19 cellular contexts compared by ENCODE assay signal in genomic region chr14:61747342-61747741, GRCh38. TPM values are rescaled to one million over a fixed set of nuclear protein-coding genes. Genes with fewer than 3 reads are reported as not detected.
DNase-seq lines count a peak whose midpoint lies in the region; ATAC-seq and TF ChIP-seq lines count a peak whose summit lies in the region.
"Had no signal": no experiment of that assay in that cellular context is flagged by ENCODE, and none has a peak within 500 bp of the region (broad histone marks: within the 10 kb centered on the region; RNA-seq: fewer than 3 reads in every experiment).

No MANE protein-coding gene starts in this region.

- H3K27ac ChIP-seq in PC-9 (peak overlapping the region; percentile 89), mammary epithelial cell (ENCODE audit: insufficient read depth, low read depth, low read length) (no peak overlapping the region), tibial artery (peak overlapping the region; percentile 54 to 93), stomach (no peak overlapping the region)
- H3K27ac ChIP-seq: hepatocyte had no signal

- H3K27me3 ChIP-seq in PC-9 (ENCODE audit: insufficient read depth, low read depth) (no peaks in the 10 kb centered on the region), mammary epithelial cell (ENCODE audit: insufficient read depth, low read length) (no peaks in the 10 kb centered on the region), tibial artery (no peaks in the 10 kb centered on the region), stomach (no peaks in the 10 kb centered on the region)
- H3K27me3 ChIP-seq: BE2C, hepatocyte, sigmoid colon had no signal

- H3K4me2 ChIP-seq in PC-9 (peak overlapping the region; percentile 85), mammary epithelial cell (ENCODE audit: insufficient read depth, low read depth, low read length) (no peak overlapping the region)
- H3K4me2 ChIP-seq: hepatocyte, SK-N-SH had no signal

- H3F3A ChIP-seq in PC-9 (ENCODE audit: insufficient read depth, low read depth), result peaks cover 92% of the 10 kb centered on the region

- H3K9me2 ChIP-seq in PC-9 (ENCODE audit: insufficient read depth), result no peaks in the 10 kb centered on the region
- H3K9me2 ChIP-seq: SK-N-SH had no signal

- no peaks in the 10 kb centered on the region for H3K9me3 Mint-ChIP-seq in natural killer cell treated with Interleukin-12 subunit alpha and Interleukin-12 subunit beta and Interleukin-15 and Interleukin-18, amount 100 ng/mL, for 72 hours
- H3K9me3 Mint-ChIP-seq in natural killer cell, result no peaks in the 10 kb centered on the region

- H3K36me3 ChIP-seq in PC-9 (ENCODE audit: low read depth), result peaks cover 55% of the 10 kb centered on the region
- peaks cover 47% of the 10 kb centered on the region for H3K36me3 ChIP-seq in mammary epithelial cell (ENCODE audit: insufficient read depth, low read length)
- peaks cover 18 to 29% (median 27%) of the 10 kb centered on the region in 3 donors for H3K36me3 ChIP-seq in tibial artery
- H3K36me3 ChIP-seq in stomach, result peaks cover 30 to 66% (median 56%) of the 10 kb centered on the region in 4 donors

- H2AFZ ChIP-seq in PC-9 (no peak overlapping the region), mammary epithelial cell (ENCODE audit: low read depth, low read length) (no peak overlapping the region)
- H2AFZ ChIP-seq: hepatocyte had no signal

- no peak for TF ChIP-seq EP300 in stomach (IDR thresholded peaks at IDR 0.05)

- H3K4me1 Mint-ChIP-seq in natural killer cell treated with Interleukin-12 subunit alpha and Interleukin-12 subunit beta and Interleukin-15 and Interleukin-18, amount 100 ng/mL, for 72 hours (ENCODE audit: low read depth in 2 of 2), result peaks cover 29 to 33% of the 10 kb centered on the region in 2 donors
- peaks cover 6 to 9% of the 10 kb centered on the region in 2 donors for H3K4me1 Mint-ChIP-seq in natural killer cell

- BruUV-seq in PC-9 (replicated peaks; lab: Mats Ljungman, UMichigan) (no TSS peak), mammary epithelial cell (replicated peaks; lab: Mats Ljungman, UMichigan) (TSS peak; percentile 42)

- dilution Hi-C loops in mammary epithelial cell (cut with HindIII; ENCODE audit: low sequenced_read_pairs), result no loop called here

- intact Hi-C loops in natural killer cell (cut with micrococcal nuclease) (loop anchor here (10.0 kb wide), 1 partner anchor 53 kb away; the partner anchor contains the start of gene HIF1A), PC-9 (cut with micrococcal nuclease; ENCODE audit: unreplicated experiment) (no loop called here), mammary epithelial cell (cut with micrococcal nuclease) (no loop called here), tibial artery (cut with DNase I; ENCODE audit: low total_unique reads) (no loop called here), stomach (cut with DNase I; ENCODE audit: low total_unique reads) (no loop called here)

- CTCF ChIA-PET in PC-9 (lab: Charles Lee) (no interaction called here), mammary epithelial cell (lab: Charles Lee; ENCODE audit: low non-redundant PET) (no interaction called here)

- H3K36me3 Mint-ChIP-seq in natural killer cell treated with Interleukin-12 subunit alpha and Interleukin-12 subunit beta and Interleukin-15 and Interleukin-18, amount 100 ng/mL, for 72 hours, result peaks cover 29% of the 10 kb centered on the region
- H3K36me3 Mint-ChIP-seq in natural killer cell, result peaks cover 9% of the 10 kb centered on the region

- DNase-seq in natural killer cell treated with Interleukin-12 subunit alpha and Interleukin-12 subunit beta and Interleukin-15 and Interleukin-18, amount 100 ng/mL, for 72 hours (ENCODE audit: low spot score), result no peak
- DNase-seq in natural killer cell, result no peak
- DNase-seq in PC-9, result no peak
- no peak for DNase-seq in mammary epithelial cell
- no peak for DNase-seq in tibial artery
- no peak for DNase-seq in stomach
- DNase-seq in DMS53 treated with DMSO at 0.1 percent for 48 hours (lab: John Stamatoyannopoulos, UW; ENCODE audit: unreplicated experiment), result no peak
- DNase-seq: activated naive CD4-positive, alpha-beta T cell treated with Interleukin-2 at 50 U/mL for 16 hours; BE2C; DMS 273 treated with DMSO at 0.1 percent for 48 hours; effector CD4-positive, alpha-beta T cell; MV-4-11; NCI-H1930; NCI-H524; sigmoid colon; SK-N-SH; stimulated activated CD4-positive, alpha-beta T cell treated with anti-CD3 and anti-CD28 coated beads, Interleukin-4, amount 100 ng/mL, for 4 hours had no signal

- POLR2A ChIA-PET in PC-9 (lab: Charles Lee; ENCODE audit: unreplicated experiment), result no interaction called here

- no peaks in the 10 kb centered on the region for H3K27me3 Mint-ChIP-seq in natural killer cell treated with Interleukin-12 subunit alpha and Interleukin-12 subunit beta and Interleukin-15 and Interleukin-18, amount 100 ng/mL, for 72 hours
- no peaks in the 10 kb centered on the region for H3K27me3 Mint-ChIP-seq in natural killer cell (ENCODE audit: low read depth in 2 of 2)

- peaks cover 55% of the 10 kb centered on the region for H3K4me1 ChIP-seq in PC-9 (replicated peaks; ENCODE audit: insufficient read depth)
- H3K4me1 ChIP-seq in mammary epithelial cell (ENCODE audit: insufficient read depth, low read length), result peaks cover 12% of the 10 kb centered on the region
- H3K4me1 ChIP-seq in tibial artery, result peaks cover 0 to 48% (median 6%) of the 10 kb centered on the region in 4 donors
- H3K4me1 ChIP-seq in stomach, result peaks cover 16 to 46% (median 27%) of the 10 kb centered on the region in 4 donors

- H3K79me2 ChIP-seq in PC-9 (ENCODE audit: low read depth) (peaks cover 81% of the 10 kb centered on the region), mammary epithelial cell (ENCODE audit: insufficient read depth, low read length) (peaks cover 59% of the 10 kb centered on the region)

- peak overlapping the region; percentile 10 to 62 for H3K27ac Mint-ChIP-seq in natural killer cell treated with Interleukin-12 subunit alpha and Interleukin-12 subunit beta and Interleukin-15 and Interleukin-18, amount 100 ng/mL, for 72 hours
- H3K27ac Mint-ChIP-seq in natural killer cell, result peak overlapping the region in 1 of 2 donors; percentile 54

- no peak for TF ChIP-seq POLR2A in stomach (IDR thresholded peaks at IDR 0.05)

- H3K9ac ChIP-seq in mammary epithelial cell (ENCODE audit: insufficient read depth, low read length), result no peak overlapping the region
- H3K9ac ChIP-seq: SK-N-SH had no signal

- 92% methylated on average over 3 of the region's 3 CpGs for whole genome bisulfite sequencing in mammary epithelial cell (ENCODE audit: low coverage, missing lambda C conversion rate)
- 86 to 95% (median 89%) methylated on average over 3 of the region's 3 CpGs for WGBS in stomach, 5 donors

- H3K4me3 Mint-ChIP-seq in natural killer cell treated with Interleukin-12 subunit alpha and Interleukin-12 subunit beta and Interleukin-15 and Interleukin-18, amount 100 ng/mL, for 72 hours, result no peak overlapping the region
- H3K4me3 Mint-ChIP-seq in natural killer cell, result no peak overlapping the region

- H4K20me1 ChIP-seq in PC-9 (ENCODE audit: insufficient read depth) (peaks cover 26% of the 10 kb centered on the region), mammary epithelial cell (ENCODE audit: insufficient read depth, low read length) (no peaks in the 10 kb centered on the region)

- in situ Hi-C loops in mammary epithelial cell (cut with MboI; ENCODE audit: low sequenced_read_pairs in 2 of 2), result loop anchor here in 1 of 2 donors (25.0 kb wide), 1 partner anchor 460 kb away; the partner anchor contains the start of gene TMEM30B

- no peak for ATAC-seq in natural killer cell treated with Interleukin-12 subunit alpha and Interleukin-12 subunit beta and Interleukin-15 and Interleukin-18, amount 100 ng/mL, for 72 hours
- ATAC-seq in natural killer cell, result no peak
- no peak for ATAC-seq in HG02870 (IDR thresholded peaks at IDR 0.05; ENCODE audit: unreplicated experiment)

- TF ChIP-seq CTCF in natural killer cell (IDR thresholded peaks at IDR 0.05), result no peak
- no peak for TF ChIP-seq CTCF in PC-9 (conservative IDR thresholded peaks at IDR 0.05)
- no peak for TF ChIP-seq CTCF in mammary epithelial cell (conservative IDR thresholded peaks at IDR 0.05 in 1 of 2, IDR thresholded peaks at IDR 0.05 in 1 of 2; ENCODE audit: extremely low read depth in 1 of 2, insufficient read depth in 1 of 2, low read depth in 1 of 2, low read length in 2 of 2)
- no peak for TF ChIP-seq CTCF in tibial artery (IDR thresholded peaks at IDR 0.05)
- no peak for TF ChIP-seq CTCF in stomach (IDR thresholded peaks at IDR 0.05)

- H3K4me3 ChIP-seq in PC-9, result peak overlapping the region; percentile 67; the same call in 1 of the 2 replicates
- H3K4me3 ChIP-seq in mammary epithelial cell (replicated peaks in 1 of 3; ENCODE audit: insufficient read depth in 1 of 3, low read depth in 2 of 3, low read length in 3 of 3), result no peak overlapping the region
- H3K4me3 ChIP-seq in tibial artery, result no peak overlapping the region
- H3K4me3 ChIP-seq in stomach, result no peak overlapping the region
- H3K4me3 ChIP-seq: hepatocyte, sigmoid colon had no signal

- H3K9me3 ChIP-seq in PC-9 (ENCODE audit: insufficient read depth, low read depth) (no peaks in the 10 kb centered on the region), mammary epithelial cell (replicated peaks; ENCODE audit: insufficient read depth, low read length) (no peaks in the 10 kb centered on the region), tibial artery (no peaks in the 10 kb centered on the region), stomach (no peaks in the 10 kb centered on the region)
- H3K9me3 ChIP-seq: BE2C, sigmoid colon, SK-N-SH had no signal

RNA-seq across cellular contexts. Expression of gene SNAPC1, which starts 14.9 kb away (rescaled TPM):
- total RNA-seq in natural killer cell treated with Interleukin-12 subunit alpha and Interleukin-12 subunit beta and Interleukin-15 and Interleukin-18, amount 100 ng/mL, for 72 hours, result 1 to 10 TPM; 8.8 TPM
- total RNA-seq in natural killer cell (1 to 10 TPM; 2.2 to 2.4 (median 2.2) TPM), PC-9 (2021) (17.9 and 18.0 TPM in 2 replicates), mammary epithelial cell (10 to 100 TPM; 12.2 to 13.0 TPM), stomach (1 to 10 TPM in 3 of 5 donors, under 1 TPM in 1, not detected in 1; 0.89 to 8.7 (median 3.9) TPM)
- polyA plus RNA-seq in mammary epithelial cell (5.9 TPM), stomach (1 to 10 TPM; 2.4 to 3.5 (median 3.0) TPM)
- polyA minus RNA-seq in mammary epithelial cell, result 4.4 TPM

RNA-seq across cellular contexts. Expression of gene HIF1A, which starts 52.0 kb away (rescaled TPM):
- total RNA-seq in natural killer cell treated with Interleukin-12 subunit alpha and Interleukin-12 subunit beta and Interleukin-15 and Interleukin-18, amount 100 ng/mL, for 72 hours, result 100 to 1,000 TPM; 452 to 579 TPM
- total RNA-seq in natural killer cell (100 to 1,000 TPM; 174 to 184 (median 177) TPM), PC-9 (2021) (146 and 154 TPM in 2 replicates), mammary epithelial cell (100 to 1,000 TPM; 227 to 682 TPM), stomach (100 to 1,000 TPM in 4 of 5 donors, 10 to 100 TPM in 1; 26.4 to 192 (median 125) TPM)
- polyA plus RNA-seq in mammary epithelial cell (76.6 TPM), stomach (10 to 100 TPM; 31.8 to 54.2 (median 40.3) TPM)
- 178 TPM for polyA minus RNA-seq in mammary epithelial cell

Comparison
In these comparisons a context has a peak if more than half of its experiments do, and no peak if none do; other contexts are left out.
1. H3K27ac ChIP-seq: peak in PC-9 (single experiment) and tibial artery (2 of 2); none in mammary epithelial cell (single experiment) and stomach (0 of 5).